Comparison of ENCODE assay signal across 20 cellular contexts in genomic region chr11:6433998-6434650, GRCh38. TPM values are rescaled to one million over a fixed set of nuclear protein-coding genes. Genes with fewer than 3 reads are reported as not detected.
DNase-seq lines count a peak whose midpoint lies in the region; ATAC-seq, FAIRE-seq and TF ChIP-seq lines count a peak whose summit lies in the region.
"Had no signal": no experiment of that assay in that cellular context is flagged by ENCODE, and none has a peak within 500 bp of the region (broad histone marks: within the 10 kb centered on the region; RNA-seq: fewer than 3 reads in every experiment).

No MANE protein-coding gene starts in this region.

- no peak overlapping the region for H3K4me3 ChIP-seq in GM12878
- H3K4me3 ChIP-seq: breast epithelium, hepatocyte, transverse colon had no signal

- CTCF ChIA-PET in GM12878 (lab: Yijun Ruan, JAX), result interaction anchor here (0.5 kb wide), 1 partner anchor 48 kb away, joined by 3 read pairs; no protein-coding TSS in a partner anchor

- ATAC-seq in GM18909 (IDR thresholded peaks at IDR 0.05; ENCODE audit: poor library complexity, unreplicated experiment), result peak; percentile 45
- peak; percentile 42 for ATAC-seq in HG03025 (IDR thresholded peaks at IDR 0.05; ENCODE audit: low FRiP score, unreplicated experiment)
- ATAC-seq in GM12878, result peak; percentile 58
- no peak for ATAC-seq in left ventricle myocardium superior
- ATAC-seq: stimulated activated effector memory CD8-positive, alpha-beta T cell treated with anti-CD3 and anti-CD28 coated beads, Interleukin-12 subunit alpha, Interleukin-12 subunit beta, amount 100 ng/mL, for 72 hours had no signal

- DNase-seq in GM12878 (ENCODE audit: low read depth, low spot score), result no peak
- DNase-seq in NOMO-1 treated with DMSO at 0.1 percent for 48 hours (lab: John Stamatoyannopoulos, UW; ENCODE audit: unreplicated experiment), result no peak
- no peak for DNase-seq in left ventricle myocardium superior
- DNase-seq in NCI-H1436 treated with DMSO at 0.1 percent for 48 hours (lab: John Stamatoyannopoulos, UW), result no peak
- no peak for DNase-seq in Kasumi-1 (lab: John Stamatoyannopoulos, UW)
- DNase-seq: activated T-cell treated with anti-CD3 and anti-CD28 coated beads, Interleukin-2, amount 50 U/mL, for 48 hours; CD8-positive, alpha-beta memory T cell; GOT3; KBM-7; NCI-H1105 treated with DMSO at 0.1 percent for 48 hours; NCI-H510A treated with DMSO at 0.1 percent for 48 hours; transverse colon had no signal

- no peaks in the 10 kb centered on the region for H3K9me3 ChIP-seq in GM12878 (replicated peaks; ENCODE audit: control insufficient read depth, insufficient read depth, low read length)
- H3K9me3 ChIP-seq: breast epithelium, transverse colon had no signal

- no peaks in the 10 kb centered on the region for H3K36me3 ChIP-seq in GM12878 (ENCODE audit: control insufficient read depth in 2 of 2, insufficient read depth in 2 of 2, low read length in 1 of 2)
- H3K36me3 ChIP-seq: breast epithelium, transverse colon had no signal

- in situ Hi-C loops in GM12878 (cut with MboI), result no loop called here

- RAD21 ChIA-PET in GM12878 (lab: Charles Lee; ENCODE audit: unreplicated experiment), result interaction anchor here (1.2 to 1.4 kb wide), 2 partner anchors 9 to 55 kb away, joined by 3 read pairs; no protein-coding TSS in a partner anchor

- no TSS peak for BruUV-seq in GM12878 (replicated peaks; lab: Mats Ljungman, UMichigan)

- no peaks in the 10 kb centered on the region for H3K27me3 ChIP-seq in GM12878 (replicated peaks in 1 of 2; ENCODE audit: control insufficient read depth in 2 of 2, insufficient read depth in 2 of 2, low read length in 1 of 2)
- H3K27me3 ChIP-seq: breast epithelium, hepatocyte, transverse colon had no signal

- no peak for TF ChIP-seq EP300 in GM12878 (IDR thresholded peaks at IDR 0.05; ENCODE audit: borderline replicate concordance in 1 of 2, control insufficient read depth in 1 of 2, low read depth in 2 of 2, low read length in 2 of 2)

- no peak for TF ChIP-seq CTCF in C4-2B (conservative IDR thresholded peaks at IDR 0.05)
- no peak for TF ChIP-seq CTCF in GM12878 (IDR thresholded peaks at IDR 0.05 in 2 of 3, conservative IDR thresholded peaks at IDR 0.05 in 1 of 3; ENCODE audit: control insufficient read depth in 2 of 3, extremely low read depth in 1 of 3, insufficient read depth in 1 of 3, low read depth in 3 of 3, low read length in 3 of 3)

- no peaks in the 10 kb centered on the region for H3K79me2 ChIP-seq in GM12878 (ENCODE audit: control insufficient read depth, insufficient read depth, low read length)
- H3K79me2 ChIP-seq: hepatocyte had no signal

- peak overlapping the region; percentile 58 for H3K27ac ChIP-seq in C4-2B
- no peak overlapping the region for H3K27ac ChIP-seq in GM12878 (ENCODE audit: control insufficient read depth, insufficient read depth)
- H3K27ac ChIP-seq: breast epithelium, hepatocyte, transverse colon had no signal

- no peak overlapping the region for H2AFZ ChIP-seq in GM12878 (ENCODE audit: control insufficient read depth, low read depth, low read length)
- H2AFZ ChIP-seq: hepatocyte had no signal

- SMC1A ChIA-PET in GM12878 (lab: Charles Lee; ENCODE audit: uncharacterized antibody, unreplicated experiment), result interaction anchor here (1.2 to 1.8 kb wide), 4 partner anchors 10 to 55 kb away, joined by 4 to 7 read pairs (median 5); no protein-coding TSS in a partner anchor

- TF ChIP-seq RAD21 in GM12878 (IDR thresholded peaks at IDR 0.05; ENCODE audit: insufficient read depth, low read depth, low read length), result no peak

- peaks cover 17% of the 10 kb centered on the region for H3K4me1 ChIP-seq in GM12878 (ENCODE audit: control insufficient read depth, insufficient read depth, low read length)
- H3K4me1 ChIP-seq: breast epithelium, transverse colon had no signal

- POLR2A ChIA-PET in GM12878 (lab: Charles Lee), result no interaction called here

- FAIRE-seq in GM12878 (lab: Jason Lieb, UNC), result no peak
- FAIRE-seq: TTC549 had no signal

- no peak for TF ChIP-seq POLR2A in GM12878 (IDR thresholded peaks at IDR 0.05; ENCODE audit: low read depth, low read length)

- H3K9ac ChIP-seq in GM12878 (ENCODE audit: control insufficient read depth, insufficient read depth, low read length), result no peak overlapping the region

- intact Hi-C loops in GM12878 (cut with micrococcal nuclease; ENCODE audit: unreplicated experiment) (no loop called here), left ventricle myocardium superior (cut with micrococcal nuclease) (no loop called here)

- 1% methylated on average over 5 of the region's 5 CpGs for WGBS in GM12878 (ENCODE audit: insufficient coverage, insufficient replicate concordance, low lambda C conversion rate, missing lambda C conversion rate)

- H3K4me2 ChIP-seq in GM12878 (ENCODE audit: control insufficient read depth, insufficient read depth), result peak overlapping the region; percentile 26
- H3K4me2 ChIP-seq: hepatocyte had no signal

- H4K20me1 ChIP-seq in GM12878 (ENCODE audit: control insufficient read depth, insufficient read depth), result no peaks in the 10 kb centered on the region

RNA-seq across cellular contexts. Expression of gene HPX, which starts 6.7 kb away (rescaled TPM):
- 0.67 TPM in 1 of 2 replicates, not detected in the other for total RNA-seq in GM12878 (2013; cell fraction: nucleolus; rRNA removed)
- total RNA-seq in GM12878 (2014; rRNA removed) (1.7 TPM in 1 of 2 replicates, not detected in the other), GM12878 (2014; rRNA removed; fragmentation: Illumina TruSeq; extraction: Trizol) (0.09 and 0.37 TPM in 2 replicates), GM12878 (2021) (1.7 and 2.1 TPM in 2 replicates), left ventricle myocardium superior (not detected)
- 1.0 TPM for polyA plus RNA-seq in GM12878 (2011; ENCODE audit: low read depth)
- polyA plus RNA-seq in GM12878 (2011; rRNA removed) (0.06 and 0.23 TPM in 2 replicates), GM12878 (2014; fragmentation: Illumina TruSeq; extraction: Trizol) (0.18 and 0.29 TPM in 2 replicates), GM12878 (2014; fragmentation: Nextera tagmentation; extraction: Ambion mirVana) (under 1 TPM; 0.11 TPM), GM12878 (2014; rRNA removed) (0.33 and 0.60 TPM in 2 replicates), GM12878 (2016; fragmentation: Nextera tagmentation; extraction: Ambion mirVana) (under 1 TPM in 1 of 2 experiments, not detected in 1; 0.08 TPM)
- not detected in 2 replicates for polyA plus RNA-seq in GM12878 (2011; cell fraction: cytosol; rRNA removed)
- polyA plus RNA-seq in GM12878 (2011; cell fraction: nucleus; rRNA removed), result 0.48 and 0.91 TPM in 2 replicates
- 0.06 and 0.14 TPM in 2 replicates for polyA plus RNA-seq in GM12878 (2012)
- polyA minus RNA-seq in GM12878 (2011; rRNA and poly(A)+ RNA removed), result 0.44 TPM in 1 of 2 replicates, not detected in the other
- not detected in 2 replicates for polyA minus RNA-seq in GM12878 (2011; cell fraction: cytosol; rRNA and poly(A)+ RNA removed)
- polyA minus RNA-seq in GM12878 (2011; cell fraction: nucleus; rRNA and poly(A)+ RNA removed), result 0.67 TPM in 1 of 2 replicates, not detected in the other
- total RNA-seq: SK-MEL-5 had no signal
- polyA plus RNA-seq: CD8-positive, alpha-beta memory T cell had no signal

RNA-seq across cellular contexts. Expression of gene APBB1, which starts 15.2 kb away (rescaled TPM):
- total RNA-seq in GM12878 (2013; cell fraction: nucleolus; rRNA removed), result 0.56 and 1.8 TPM in 2 replicates
- total RNA-seq in GM12878 (2014; rRNA removed) (7.5 and 10.6 TPM in 2 replicates), GM12878 (2014; rRNA removed; fragmentation: Illumina TruSeq; extraction: Trizol) (4.3 and 4.8 TPM in 2 replicates), GM12878 (2021) (8.7 and 11.0 TPM in 2 replicates), left ventricle myocardium superior (87.6 TPM)
- 5.3 TPM for polyA plus RNA-seq in GM12878 (2011; ENCODE audit: low read depth)
- polyA plus RNA-seq in GM12878 (2011; rRNA removed) (0.30 and 0.67 TPM in 2 replicates), GM12878 (2014; fragmentation: Illumina TruSeq; extraction: Trizol) (2.3 and 5.6 TPM in 2 replicates), GM12878 (2014; fragmentation: Nextera tagmentation; extraction: Ambion mirVana) (1 to 10 TPM in 1 of 2 experiments, under 1 TPM in 1; 0.31 to 1.3 TPM), GM12878 (2014; rRNA removed) (7.5 and 9.1 TPM in 2 replicates), GM12878 (2016; fragmentation: Nextera tagmentation; extraction: Ambion mirVana) (1 to 10 TPM; 5.1 to 6.5 TPM)
- 0.69 and 1.0 TPM in 2 replicates for polyA plus RNA-seq in GM12878 (2011; cell fraction: cytosol; rRNA removed)
- polyA plus RNA-seq in GM12878 (2011; cell fraction: nucleus; rRNA removed), result 1.2 TPM in 2 replicates
- 5.7 and 8.1 TPM in 2 replicates for polyA plus RNA-seq in GM12878 (2012)
- 1.1 and 1.2 TPM in 2 replicates for polyA minus RNA-seq in GM12878 (2011; rRNA and poly(A)+ RNA removed)
- polyA minus RNA-seq in GM12878 (2011; cell fraction: cytosol; rRNA and poly(A)+ RNA removed), result not detected in 2 replicates
- polyA minus RNA-seq in GM12878 (2011; cell fraction: nucleus; rRNA and poly(A)+ RNA removed), result 0.48 and 1.1 TPM in 2 replicates

RNA-seq across cellular contexts. Expression of gene TRIM3, which starts 39.6 kb away (rescaled TPM):
- total RNA-seq in GM12878 (2013; cell fraction: nucleolus; rRNA removed), result 14.7 and 15.4 TPM in 2 replicates
- total RNA-seq in GM12878 (2014; rRNA removed) (6.1 and 11.8 TPM in 2 replicates), GM12878 (2014; rRNA removed; fragmentation: Illumina TruSeq; extraction: Trizol) (3.4 and 3.7 TPM in 2 replicates), GM12878 (2021) (6.9 and 8.7 TPM in 2 replicates), left ventricle myocardium superior (14.4 TPM)
- polyA plus RNA-seq in GM12878 (2011; ENCODE audit: low read depth), result 2.9 TPM
- polyA plus RNA-seq in GM12878 (2011; rRNA removed) (3.3 and 4.4 TPM in 2 replicates), GM12878 (2014; fragmentation: Illumina TruSeq; extraction: Trizol) (4.7 and 7.5 TPM in 2 replicates), GM12878 (2014; fragmentation: Nextera tagmentation; extraction: Ambion mirVana) (under 1 TPM; 0.34 to 0.55 TPM), GM12878 (2014; rRNA removed) (11.0 and 18.3 TPM in 2 replicates), GM12878 (2016; fragmentation: Nextera tagmentation; extraction: Ambion mirVana) (1 to 10 TPM; 4.6 to 5.0 TPM)
- 4.2 and 5.7 TPM in 2 replicates for polyA plus RNA-seq in GM12878 (2011; cell fraction: cytosol; rRNA removed)
- 28.2 and 29.4 TPM in 2 replicates for polyA plus RNA-seq in GM12878 (2011; cell fraction: nucleus; rRNA removed)
- polyA plus RNA-seq in GM12878 (2012), result 4.2 and 5.3 TPM in 2 replicates
- 4.3 and 5.5 TPM in 2 replicates for polyA minus RNA-seq in GM12878 (2011; rRNA and poly(A)+ RNA removed)
- 2.4 and 3.0 TPM in 2 replicates for polyA minus RNA-seq in GM12878 (2011; cell fraction: cytosol; rRNA and poly(A)+ RNA removed)
- polyA minus RNA-seq in GM12878 (2011; cell fraction: nucleus; rRNA and poly(A)+ RNA removed), result 4.0 and 10.0 TPM in 2 replicates

RNA-seq across cellular contexts. Expression of gene SMPD1, which starts 43.9 kb away (rescaled TPM):
- total RNA-seq in GM12878 (2013; cell fraction: nucleolus; rRNA removed), result 7.2 and 9.9 TPM in 2 replicates
- total RNA-seq in GM12878 (2014; rRNA removed) (5.4 and 5.5 TPM in 2 replicates), GM12878 (2014; rRNA removed; fragmentation: Illumina TruSeq; extraction: Trizol) (4.0 and 4.1 TPM in 2 replicates), GM12878 (2021) (11.1 and 13.7 TPM in 2 replicates), left ventricle myocardium superior (60.9 TPM)
- 16.6 TPM for polyA plus RNA-seq in GM12878 (2011; ENCODE audit: low read depth)
- polyA plus RNA-seq in GM12878 (2011; rRNA removed) (2.7 and 4.8 TPM in 2 replicates), GM12878 (2014; fragmentation: Illumina TruSeq; extraction: Trizol) (6.0 and 6.9 TPM in 2 replicates), GM12878 (2014; fragmentation: Nextera tagmentation; extraction: Ambion mirVana) (1 to 10 TPM; 1.4 to 3.8 TPM), GM12878 (2014; rRNA removed) (8.6 and 9.5 TPM in 2 replicates), GM12878 (2016; fragmentation: Nextera tagmentation; extraction: Ambion mirVana) (1 to 10 TPM; 8.7 to 9.0 TPM)
- polyA plus RNA-seq in GM12878 (2011; cell fraction: cytosol; rRNA removed), result 9.1 and 10.4 TPM in 2 replicates
- polyA plus RNA-seq in GM12878 (2011; cell fraction: nucleus; rRNA removed), result 10.4 and 11.0 TPM in 2 replicates
- 8.5 and 11.6 TPM in 2 replicates for polyA plus RNA-seq in GM12878 (2012)
- polyA minus RNA-seq in GM12878 (2011; rRNA and poly(A)+ RNA removed), result 3.9 and 7.3 TPM in 2 replicates
- 3.6 and 4.5 TPM in 2 replicates for polyA minus RNA-seq in GM12878 (2011; cell fraction: cytosol; rRNA and poly(A)+ RNA removed)
- polyA minus RNA-seq in GM12878 (2011; cell fraction: nucleus; rRNA and poly(A)+ RNA removed), result 3.4 and 5.4 TPM in 2 replicates

RNA-seq across cellular contexts. Expression of gene ARFIP2, which starts 47.0 kb away (rescaled TPM):
- total RNA-seq in GM12878 (2013; cell fraction: nucleolus; rRNA removed), result 53.4 and 65.2 TPM in 2 replicates
- total RNA-seq in GM12878 (2014; rRNA removed), result 47.7 and 49.5 TPM in 2 replicates
- 35.6 TPM in 2 replicates for total RNA-seq in GM12878 (2014; rRNA removed; fragmentation: Illumina TruSeq; extraction: Trizol)
- total RNA-seq in GM12878 (2021), result 44.2 and 48.4 TPM in 2 replicates
- 36.2 TPM for polyA plus RNA-seq in GM12878 (2011; ENCODE audit: low read depth)
- polyA plus RNA-seq in GM12878 (2011; rRNA removed), result 35.9 and 44.7 TPM in 2 replicates
- 40.0 and 50.8 TPM in 2 replicates for polyA plus RNA-seq in GM12878 (2011; cell fraction: cytosol; rRNA removed)
- 130 and 160 TPM in 2 replicates for polyA plus RNA-seq in GM12878 (2011; cell fraction: nucleus; rRNA removed)
- 43.4 and 52.7 TPM in 2 replicates for polyA plus RNA-seq in GM12878 (2012)
- 41.4 and 52.8 TPM in 2 replicates for polyA plus RNA-seq in GM12878 (2014; fragmentation: Illumina TruSeq; extraction: Trizol)
- 10 to 100 TPM; 11.7 to 18.9 TPM for polyA plus RNA-seq in GM12878 (2014; fragmentation: Nextera tagmentation; extraction: Ambion mirVana)
- polyA plus RNA-seq in GM12878 (2014; rRNA removed), result 59.8 and 65.5 TPM in 2 replicates
- 10 to 100 TPM; 49.5 to 53.1 TPM for polyA plus RNA-seq in GM12878 (2016; fragmentation: Nextera tagmentation; extraction: Ambion mirVana)
- polyA minus RNA-seq in GM12878 (2011; rRNA and poly(A)+ RNA removed), result 33.1 and 33.8 TPM in 2 replicates
- 8.4 and 9.6 TPM in 2 replicates for polyA minus RNA-seq in GM12878 (2011; cell fraction: cytosol; rRNA and poly(A)+ RNA removed)
- 49.7 and 60.0 TPM in 2 replicates for polyA minus RNA-seq in GM12878 (2011; cell fraction: nucleus; rRNA and poly(A)+ RNA removed)
- 15.2 TPM for total RNA-seq in left ventricle myocardium superior
